Comparison of ENCODE assay signal across 20 cellular contexts in the genomic region with DNA sequence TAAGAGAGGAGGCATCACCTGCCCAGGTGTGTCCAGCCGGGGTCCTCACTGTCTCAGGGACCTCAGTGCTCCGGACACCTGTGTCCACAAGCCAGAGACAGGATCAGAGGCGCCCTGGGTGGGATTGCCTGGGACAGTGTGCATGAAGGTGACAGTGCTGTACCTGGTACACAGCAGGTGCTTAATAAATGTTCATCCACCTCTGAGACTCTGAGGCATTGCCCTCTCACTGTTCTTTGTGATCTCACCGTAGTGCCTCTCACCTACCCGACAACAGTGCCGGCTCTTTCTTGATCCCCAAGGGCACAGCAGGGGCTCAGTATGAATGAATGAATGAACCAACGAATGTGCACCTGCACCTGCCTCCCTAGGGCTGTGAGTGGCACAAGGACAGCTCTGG. TPM values are rescaled to one million over a fixed set of nuclear protein-coding genes. Genes with fewer than 3 reads are reported as not detected.
DNase-seq lines count a peak whose midpoint lies in the region; ATAC-seq, FAIRE-seq and TF ChIP-seq lines count a peak whose summit lies in the region.
"Had no signal": no experiment of that assay in that cellular context is flagged by ENCODE, and none has a peak within 500 bp of the region (broad histone marks: within the 10 kb centered on the region; RNA-seq: fewer than 3 reads in every experiment).

No MANE protein-coding gene starts in this region.

- no peaks in the 10 kb centered on the region for H3K9me1 ChIP-seq in K562 (ENCODE audit: control insufficient read depth, insufficient read depth, low read length)

- no peak overlapping the region for H3K4me2 ChIP-seq in K562 (ENCODE audit: insufficient read depth, low read length)
- no peak overlapping the region for H3K4me2 ChIP-seq in osteoblast (ENCODE audit: insufficient read depth, low read length)
- H3K4me2 ChIP-seq: GM23338 had no signal

- WGBS in K562 (ENCODE audit: insufficient coverage, low coverage, missing lambda C conversion rate): 93% methylated on average over 4 of the region's 7 CpGs

- H4K20me1 ChIP-seq in K562 (replicated peaks; ENCODE audit: control insufficient read depth, insufficient read depth, low read length) (0 out of 2 replicates have a peak, but pooled peaks cover 10% of the 10 kb centered on the region), osteoblast (ENCODE audit: insufficient read depth, low read length) (no peaks in the 10 kb centered on the region)

- TF ChIP-seq RAD21 in K562 (CRISPR knock-in tag; conservative IDR thresholded peaks at IDR 0.05 in 1 of 2, IDR thresholded peaks at IDR 0.05 in 1 of 2): no peak

- CTCF ChIA-PET in K562 (lab: Yijun Ruan, JAX; ENCODE audit: low intra/inter-chr PET ratio) (no interaction called here), RWPE1 (lab: Yijun Ruan, JAX) (interaction anchor here (0.7 kb wide), 1 partner anchor 63 kb away, joined by 5 read pairs; no protein-coding TSS in a partner anchor)

- ATAC-seq in K562: no peak
- ATAC-seq in HG02642 (IDR thresholded peaks at IDR 0.05; ENCODE audit: poor library complexity, unreplicated experiment): no peak
- no peak for ATAC-seq in HG02973 (IDR thresholded peaks at IDR 0.05; ENCODE audit: unreplicated experiment)
- ATAC-seq: GM23338 had no signal

- H3K9me3 ChIP-seq in K562 (replicated peaks; ENCODE audit: control insufficient read depth, insufficient read depth, low read depth, low read length) (no peaks in the 10 kb centered on the region), osteoblast (ENCODE audit: low read depth, low read length) (no peaks in the 10 kb centered on the region)

- in situ Hi-C loops in K562 (cut with MboI): no loop called here

- intact Hi-C loops in K562 (cut with micrococcal nuclease): no loop called here

- H3K27ac ChIP-seq in K562 (ENCODE audit: extremely low read depth, low read depth, low read length) (no peak overlapping the region), osteoblast (ENCODE audit: low read depth, low read length) (no peak overlapping the region), RWPE1 (no peak overlapping the region)

- H3K79me2 ChIP-seq in K562 (ENCODE audit: control insufficient read depth, insufficient read depth, low read length) (peaks cover 24% of the 10 kb centered on the region), osteoblast (ENCODE audit: insufficient read depth, low read length) (no peaks in the 10 kb centered on the region)

- H3K4me1 ChIP-seq in K562 (replicated peaks in 1 of 2; ENCODE audit: control insufficient read depth in 2 of 2, insufficient read depth in 2 of 2, low read length in 2 of 2) (peaks cover 0 to 3% of the 10 kb centered on the region in 2 experiments; a peak in 1 of 5 replicates), osteoblast (ENCODE audit: insufficient read depth, low read length) (no peaks in the 10 kb centered on the region)

- DNase-seq in H7: peak; percentile 9
- no peak for DNase-seq in K562 (ENCODE audit: extremely low read depth in 1 of 4, low spot score in 3 of 4)
- DNase-seq in osteoblast (ENCODE audit: insufficient read length, low spot score, missing footprints): peak; percentile 42
- no peak for DNase-seq in RWPE1 (ENCODE audit: low spot score)
- DNase-seq: C1 segment of cervical spinal cord; Calu3; CD4-positive, alpha-beta memory T cell; COR-L47; DMS153; DND-41; HCEC 1CT had no signal

- BruUV-seq in K562 (replicated peaks; lab: Mats Ljungman, UMichigan): no TSS peak

- TF ChIP-seq CTCF in K562 (IDR thresholded peaks at IDR 0.05 in 2 of 3, conservative IDR thresholded peaks at IDR 0.05 in 1 of 3; ENCODE audit: insufficient read depth in 2 of 3, low read depth in 1 of 3, low read length in 3 of 3) (no peak), osteoblast (IDR thresholded peaks at IDR 0.05; ENCODE audit: extremely low read depth, low read depth, low read length) (no peak), RWPE1 (conservative IDR thresholded peaks at IDR 0.05; ENCODE audit: low read depth) (no peak)

- no peak for TF ChIP-seq EP300 in K562 (IDR thresholded peaks at IDR 0.05; ENCODE audit: low read length)

- POLR2A ChIA-PET in K562 (lab: Yijun Ruan, JAX): interaction anchor here (1.2 to 3.3 kb wide), 2 partner anchors 11 to 13 kb away, joined by 4 to 15 read pairs; no protein-coding TSS in a partner anchor
- POLR2A ChIA-PET in RWPE1 (lab: Yijun Ruan, JAX; ENCODE audit: low non-redundant PET): no interaction called here

- H2AFZ ChIP-seq in K562 (ENCODE audit: low read depth, low read length) (no peak overlapping the region), osteoblast (ENCODE audit: low read length) (no peak overlapping the region)
- H2AFZ ChIP-seq: GM23338 had no signal

- H3K9ac ChIP-seq in K562 (ENCODE audit: insufficient read depth in 1 of 2, low read depth in 2 of 2, low read length in 2 of 2): no peak overlapping the region

- TF ChIP-seq POLR2A in K562 (conservative IDR thresholded peaks at IDR 0.05): peak; percentile 48

- H3K4me3 ChIP-seq in H7 (ENCODE audit: insufficient read depth, low read depth, low read length): no peak overlapping the region
- H3K4me3 ChIP-seq in K562: no peak overlapping the region
- H3K4me3 ChIP-seq in osteoblast (ENCODE audit: insufficient read depth, low read length): no peak overlapping the region
- H3K4me3 ChIP-seq: GM23338 had no signal

- no peak for FAIRE-seq in K562 (lab: Jason Lieb, UNC)
- FAIRE-seq: G401.6, GM12891, GM18507, H54 had no signal

- H3K27me3 ChIP-seq in H7 (ENCODE audit: control insufficient read depth, insufficient read depth, low read length) (no peaks in the 10 kb centered on the region), K562 (ENCODE audit: control insufficient read depth in 2 of 2, insufficient read depth in 2 of 2, low read length in 2 of 2) (no peaks in the 10 kb centered on the region), osteoblast (ENCODE audit: insufficient read depth, low read length) (no peaks in the 10 kb centered on the region)

- peaks cover 13% of the 10 kb centered on the region for H3K36me3 ChIP-seq in H7 (replicated peaks; ENCODE audit: control insufficient read depth, insufficient read depth, low read length)
- H3K36me3 ChIP-seq in K562 (ENCODE audit: control insufficient read depth, insufficient read depth, low read length): peaks cover 90% of the 10 kb centered on the region
- peaks cover 21% of the 10 kb centered on the region for H3K36me3 ChIP-seq in osteoblast (ENCODE audit: insufficient read depth, low read length)

RNA-seq across cellular contexts. Expression of a gene that starts 9.2 kb away (rescaled TPM):
- total RNA-seq in H7 (2014; rRNA removed; shearing (Covaris generic)): 21.2 and 24.4 TPM in 2 replicates
- 86.2 and 226 TPM in 2 replicates for total RNA-seq in K562 (2011; cell fraction: chromatin; rRNA removed; ENCODE audit: low replicate concordance)
- 132 and 156 TPM in 2 replicates for total RNA-seq in K562 (2011; cell fraction: nucleolus; rRNA removed)
- total RNA-seq in K562 (2011; cell fraction: nucleoplasm; rRNA removed): 101 and 114 TPM in 2 replicates
- total RNA-seq in K562 (2014; rRNA removed): 63.2 and 78.7 TPM in 2 replicates
- 25.8 and 29.2 TPM in 2 replicates for total RNA-seq in K562 (2014; rRNA removed; fragmentation: Illumina TruSeq; extraction: Trizol)
- total RNA-seq in K562 (2015; rRNA removed; fragmentation: Illumina TruSeq; extraction: Trizol): 41.9 and 43.3 TPM in 2 replicates
- total RNA-seq in K562 (2021): 65.7 and 70.3 TPM in 2 replicates
- 23.3 and 28.6 TPM in 2 replicates for polyA plus RNA-seq in K562 (2011; rRNA removed)
- 19.8 and 50.7 TPM in 2 replicates for polyA plus RNA-seq in K562 (2011; cell fraction: cytosol; rRNA removed)
- polyA plus RNA-seq in K562 (2011; cell fraction: nucleus; rRNA removed): 75.3 and 114 TPM in 2 replicates
- 36.1 and 51.9 TPM in 2 replicates for polyA plus RNA-seq in K562 (2012)
- 39.5 and 44.9 TPM in 2 replicates for polyA plus RNA-seq in K562 (2014; fragmentation: Illumina TruSeq; extraction: Trizol)
- polyA plus RNA-seq in K562 (2014; fragmentation: Nextera tagmentation; extraction: Ambion mirVana): 1 to 10 TPM; 7.5 to 9.8 TPM
- 51.2 and 53.8 TPM in 2 replicates for polyA plus RNA-seq in K562 (2014; rRNA removed)
- 19.9 and 43.3 TPM in 2 replicates for polyA minus RNA-seq in K562 (2011; rRNA and poly(A)+ RNA removed)
- 18.3 and 33.0 TPM in 2 replicates for polyA minus RNA-seq in K562 (2011; cell fraction: cytosol; rRNA and poly(A)+ RNA removed)
- polyA minus RNA-seq in K562 (2011; cell fraction: nucleus; rRNA and poly(A)+ RNA removed): 32.5 and 38.9 TPM in 2 replicates
- total RNA-seq in osteoblast: 9.7 and 12.7 TPM in 2 replicates

RNA-seq across cellular contexts. Expression of a gene that starts 15.7 kb away (rescaled TPM):
- not detected in 2 replicates for total RNA-seq in H7 (2014; rRNA removed; shearing (Covaris generic))
- total RNA-seq in K562 (2011; cell fraction: chromatin; rRNA removed; ENCODE audit: low replicate concordance): 21.2 and 44.5 TPM in 2 replicates
- total RNA-seq in K562 (2011; cell fraction: nucleolus; rRNA removed): 22.6 and 39.5 TPM in 2 replicates
- 29.0 and 50.9 TPM in 2 replicates for total RNA-seq in K562 (2011; cell fraction: nucleoplasm; rRNA removed)
- total RNA-seq in K562 (2014; rRNA removed) (9.7 and 14.7 TPM in 2 replicates), K562 (2014; rRNA removed; fragmentation: Illumina TruSeq; extraction: Trizol) (5.7 and 7.3 TPM in 2 replicates), K562 (2015; rRNA removed; fragmentation: Illumina TruSeq; extraction: Trizol) (3.1 and 3.2 TPM in 2 replicates), K562 (2021) (13.8 and 21.1 TPM in 2 replicates), osteoblast (not detected in 2 replicates)
- polyA plus RNA-seq in K562 (2011; rRNA removed) (4.6 and 15.8 TPM in 2 replicates), K562 (2014; fragmentation: Illumina TruSeq; extraction: Trizol) (19.6 and 26.5 TPM in 2 replicates), K562 (2014; fragmentation: Nextera tagmentation; extraction: Ambion mirVana) (1 to 10 TPM; 5.4 to 5.7 TPM), K562 (2014; rRNA removed) (12.4 and 17.5 TPM in 2 replicates)
- polyA plus RNA-seq in K562 (2011; cell fraction: cytosol; rRNA removed): 4.3 and 28.1 TPM in 2 replicates
- 3.8 and 33.4 TPM in 2 replicates for polyA plus RNA-seq in K562 (2011; cell fraction: nucleus; rRNA removed)
- 6.4 and 10.7 TPM in 2 replicates for polyA plus RNA-seq in K562 (2012)
- 1.9 and 8.0 TPM in 2 replicates for polyA minus RNA-seq in K562 (2011; rRNA and poly(A)+ RNA removed)
- 3.7 and 9.2 TPM in 2 replicates for polyA minus RNA-seq in K562 (2011; cell fraction: cytosol; rRNA and poly(A)+ RNA removed)
- 1.9 and 6.6 TPM in 2 replicates for polyA minus RNA-seq in K562 (2011; cell fraction: nucleus; rRNA and poly(A)+ RNA removed)
- total RNA-seq: A673 had no signal
- polyA plus RNA-seq: BJ; CD4-positive, alpha-beta memory T cell had no signal

RNA-seq across cellular contexts. Expression of a gene that starts 21.9 kb away (rescaled TPM):
- total RNA-seq in H7 (2014; rRNA removed; shearing (Covaris generic)): 20.0 and 22.9 TPM in 2 replicates
- total RNA-seq in K562 (2011; cell fraction: chromatin; rRNA removed; ENCODE audit: low replicate concordance): 21.2 and 53.9 TPM in 2 replicates
- total RNA-seq in K562 (2011; cell fraction: nucleolus; rRNA removed): 25.4 and 29.5 TPM in 2 replicates
- 24.6 and 30.8 TPM in 2 replicates for total RNA-seq in K562 (2011; cell fraction: nucleoplasm; rRNA removed)
- 18.1 and 21.3 TPM in 2 replicates for total RNA-seq in K562 (2014; rRNA removed)
- total RNA-seq in K562 (2014; rRNA removed; fragmentation: Illumina TruSeq; extraction: Trizol): 6.8 and 8.0 TPM in 2 replicates
- total RNA-seq in K562 (2015; rRNA removed; fragmentation: Illumina TruSeq; extraction: Trizol): 9.6 and 11.5 TPM in 2 replicates
- 17.3 and 18.9 TPM in 2 replicates for total RNA-seq in K562 (2021)
- polyA plus RNA-seq in K562 (2011; rRNA removed): 11.9 and 13.2 TPM in 2 replicates
- 9.1 and 15.2 TPM in 2 replicates for polyA plus RNA-seq in K562 (2011; cell fraction: cytosol; rRNA removed)
- 39.1 and 62.6 TPM in 2 replicates for polyA plus RNA-seq in K562 (2011; cell fraction: nucleus; rRNA removed)
- polyA plus RNA-seq in K562 (2012): 22.7 and 23.7 TPM in 2 replicates
- 13.5 and 14.0 TPM in 2 replicates for polyA plus RNA-seq in K562 (2014; fragmentation: Illumina TruSeq; extraction: Trizol)
- polyA plus RNA-seq in K562 (2014; fragmentation: Nextera tagmentation; extraction: Ambion mirVana): under 1 TPM; 0.35 to 0.59 TPM
- polyA plus RNA-seq in K562 (2014; rRNA removed): 15.9 and 22.1 TPM in 2 replicates
- polyA minus RNA-seq in K562 (2011; rRNA and poly(A)+ RNA removed): 3.1 and 7.7 TPM in 2 replicates
- polyA minus RNA-seq in K562 (2011; cell fraction: cytosol; rRNA and poly(A)+ RNA removed): 5.2 and 6.4 TPM in 2 replicates
- 10.0 and 12.8 TPM in 2 replicates for polyA minus RNA-seq in K562 (2011; cell fraction: nucleus; rRNA and poly(A)+ RNA removed)
- 0.29 and 1.1 TPM in 2 replicates for total RNA-seq in osteoblast

Comparison
In these comparisons a context has a peak if more than half of its experiments do, and no peak if none do; other contexts are left out.
1. DNase-seq: peak in H7 (single experiment) and osteoblast (single experiment); none in K562 (0 of 4) and RWPE1 (single experiment).